Comparison of ENCODE assay signal across 18 cellular contexts in the genomic region with DNA sequence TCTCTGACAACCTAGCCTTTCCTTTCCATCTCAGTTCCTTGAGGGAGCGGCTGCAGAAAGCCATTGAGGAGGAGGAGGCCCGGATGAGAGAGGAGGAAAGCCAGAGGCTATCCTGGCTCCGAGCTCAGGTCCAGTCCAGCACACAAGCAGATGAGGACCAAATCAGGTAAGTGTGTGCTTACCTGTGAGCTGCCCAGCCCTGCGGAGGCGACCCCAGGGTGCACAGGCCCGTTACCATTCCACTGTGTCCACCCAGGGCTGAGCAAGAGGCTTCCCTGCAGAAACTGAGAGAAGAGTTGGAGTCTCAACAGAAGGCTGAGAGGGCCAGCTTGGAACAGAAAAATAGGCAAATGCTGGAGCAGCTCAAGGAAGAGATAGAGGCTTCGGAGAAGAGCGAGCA.
A peak's percentile ranks its signal among the peaks of the same experiment; 100 is the strongest.
DNase-seq lines count a peak whose midpoint lies in the region; ATAC-seq and TF ChIP-seq lines count a peak whose summit lies in the region.
"Had no signal": no experiment of that assay in that cellular context is flagged by ENCODE, and none has a peak within 500 bp of the region (broad histone marks: within the 10 kb centered on the region; RNA-seq: fewer than 3 reads in every experiment).

No MANE protein-coding gene starts in this region.

- no peak overlapping the region for H2BK12ac ChIP-seq in neuronal stem cell (ENCODE audit: low read length)

- H3K27me3 Mint-ChIP-seq in endothelial cell (ENCODE audit: unreplicated experiment) = peaks cover 3% of the 10 kb centered on the region
- H3K27me3 Mint-ChIP-seq in stimulated activated naive B cell treated with anti-CD40 and anti-IgM and Interleukin-4, amounts not matched to agents 10 μg/mL and 1 μg/mL and 100 μg/mL, for 72 hours = no peaks in the 10 kb centered on the region
- H3K27me3 Mint-ChIP-seq: B cell; CD4-positive, alpha-beta memory T cell had no signal

- H3K27me3 ChIP-seq in right atrium auricular region = no peaks in the 10 kb centered on the region
- no peaks in the 10 kb centered on the region for H3K27me3 ChIP-seq in neuronal stem cell (ENCODE audit: control insufficient read depth in 3 of 3, insufficient read depth in 3 of 3, low read depth in 1 of 3, low read length in 3 of 3)
- H3K27me3 ChIP-seq in SJCRH30 = no peaks in the 10 kb centered on the region

- H3K4ac ChIP-seq in neuronal stem cell (ENCODE audit: low read length) = no peak overlapping the region

- H3K4me1 ChIP-seq in right atrium auricular region (no peaks in the 10 kb centered on the region), neuronal stem cell (ENCODE audit: control insufficient read depth in 2 of 2, insufficient read depth in 1 of 2, low read depth in 1 of 2, low read length in 2 of 2) (no peaks in the 10 kb centered on the region), SJCRH30 (no peaks in the 10 kb centered on the region)

- intact Hi-C loops in cardiac septum (cut with DNase I) = no loop called here

- H3K27ac Mint-ChIP-seq in endothelial cell (ENCODE audit: unreplicated experiment) = no peak overlapping the region
- peak overlapping the region; percentile 48 for H3K27ac Mint-ChIP-seq in stimulated activated naive B cell treated with anti-CD40 and anti-IgM and Interleukin-4, amounts not matched to agents 10 μg/mL and 1 μg/mL and 100 μg/mL, for 72 hours
- H3K27ac Mint-ChIP-seq: B cell, HFFc6 had no signal

- H3K14ac ChIP-seq in neuronal stem cell (ENCODE audit: low read length) = no peak overlapping the region

- no peaks in the 10 kb centered on the region for H3K9me3 Mint-ChIP-seq in endothelial cell (ENCODE audit: unreplicated experiment)
- no peaks in the 10 kb centered on the region for H3K9me3 Mint-ChIP-seq in stimulated activated naive B cell treated with anti-CD40 and anti-IgM and Interleukin-4, amounts not matched to agents 10 μg/mL and 1 μg/mL and 100 μg/mL, for 72 hours
- H3K9me3 Mint-ChIP-seq: CD4-positive, alpha-beta memory T cell; HFFc6 had no signal

- H2BK120ac ChIP-seq in neuronal stem cell (ENCODE audit: low read depth, low read length) = no peak overlapping the region

- H3K36me3 ChIP-seq in right atrium auricular region (peaks cover 65% of the 10 kb centered on the region), neuronal stem cell (replicated peaks in 1 of 2; ENCODE audit: control insufficient read depth in 2 of 2, insufficient read depth in 2 of 2, low read length in 2 of 2) (peaks cover 36 to 93% of the 10 kb centered on the region in 2 donors), SJCRH30 (no peaks in the 10 kb centered on the region; the same call in 1 of the 2 replicates)

- H3K23ac ChIP-seq in neuronal stem cell (ENCODE audit: low read depth, low read length, poor library complexity) = peak overlapping the region; percentile 13

- H3K9ac ChIP-seq in neuronal stem cell (ENCODE audit: low read depth, low read length, poor library complexity) = no peak overlapping the region

- no peaks in the 10 kb centered on the region for H3K9me3 ChIP-seq in right atrium auricular region
- no peaks in the 10 kb centered on the region for H3K9me3 ChIP-seq in neuronal stem cell (replicated peaks in 1 of 2; ENCODE audit: control insufficient read depth in 2 of 2, insufficient read depth in 1 of 2, low read depth in 1 of 2, low read length in 2 of 2)
- no peaks in the 10 kb centered on the region for H3K9me3 ChIP-seq in SJCRH30 (replicated peaks)

- no peak overlapping the region for H3K27ac ChIP-seq in right atrium auricular region
- no peak overlapping the region for H3K27ac ChIP-seq in neuronal stem cell (replicated peaks; ENCODE audit: low read length)
- no peak overlapping the region for H3K27ac ChIP-seq in SJCRH30

- no CpG with 5 or more reads among the region's 8 CpGs for WGBS in neuronal stem cell (ENCODE audit: extremely low coverage in 2 of 2, insufficient read length in 2 of 2, insufficient replicate concordance in 1 of 2), 2 donors

- H2AFZ ChIP-seq in neuronal stem cell (ENCODE audit: low read length) = no peak overlapping the region

- H3K79me1 ChIP-seq in neuronal stem cell (ENCODE audit: low read depth, low read length) = no peaks in the 10 kb centered on the region

- H3K4me3 ChIP-seq in right atrium auricular region (no peak overlapping the region), neuronal stem cell (ENCODE audit: low read length in 2 of 2) (no peak overlapping the region), SJCRH30 (no peak overlapping the region)

- H3K4me2 ChIP-seq in neuronal stem cell (ENCODE audit: insufficient read depth, low read length, poor library complexity, severe bottlenecking) = no peak overlapping the region

- H4K8ac ChIP-seq in neuronal stem cell (ENCODE audit: low read depth, low read length) = no peak overlapping the region

- H2AK5ac ChIP-seq in neuronal stem cell (ENCODE audit: low read depth, low read length) = no peak overlapping the region

- no peak overlapping the region for H3K18ac ChIP-seq in neuronal stem cell (ENCODE audit: low read length)

- no peak overlapping the region for H2BK5ac ChIP-seq in neuronal stem cell (ENCODE audit: low read length)

- no peak overlapping the region for H4K91ac ChIP-seq in neuronal stem cell (ENCODE audit: low read depth, low read length, poor library complexity)

- no peak overlapping the region for H2BK15ac ChIP-seq in neuronal stem cell (ENCODE audit: low read length)

- DNase-seq in cardiac septum (ENCODE audit: low spot score) = peak; percentile 59
- no peak for DNase-seq in right atrium auricular region (ENCODE audit: low spot score)
- DNase-seq in endothelial cell (ENCODE audit: low spot score) = no peak
- no peak for DNase-seq in neuronal stem cell (ENCODE audit: low spot score)
- DNase-seq in stimulated activated naive B cell treated with anti-CD40 and anti-IgM and Interleukin-4, amounts not matched to agents 10 μg/mL and 1 μg/mL and 100 μg/mL, for 72 hours = no peak
- DNase-seq in SJCRH30 = no peak
- no peak for DNase-seq in COLO668 (lab: John Stamatoyannopoulos, UW; ENCODE audit: unreplicated experiment)
- DNase-seq: C1 segment of cervical spinal cord; CD4-positive, alpha-beta memory T cell; COR-L47; DMS153; DMS79 treated with DMSO at 0.1 percent for 48 hours; EL; GOT3; HCEC 1CT; HFFc6 had no signal

- H3K4me3 Mint-ChIP-seq in endothelial cell (ENCODE audit: unreplicated experiment) = peak overlapping the region; percentile 66
- no peak overlapping the region for H3K4me3 Mint-ChIP-seq in stimulated activated naive B cell treated with anti-CD40 and anti-IgM and Interleukin-4, amounts not matched to agents 10 μg/mL and 1 μg/mL and 100 μg/mL, for 72 hours
- H3K4me3 Mint-ChIP-seq: B cell; CD4-positive, alpha-beta memory T cell; HFFc6 had no signal

- no peak for ATAC-seq in stimulated activated naive B cell treated with anti-CD40 and anti-IgM and Interleukin-4, amounts not matched to agents 10 μg/mL and 1 μg/mL and 100 μg/mL, for 72 hours (replicated peaks)
- ATAC-seq in GM18868 (IDR thresholded peaks at IDR 0.05; ENCODE audit: unreplicated experiment) = no peak

- TF ChIP-seq CTCF in right atrium auricular region (IDR thresholded peaks at IDR 0.05) (no peak), endothelial cell (IDR thresholded peaks at IDR 0.05; ENCODE audit: unreplicated experiment) (no peak)

- H3K36me3 Mint-ChIP-seq in endothelial cell (ENCODE audit: low read depth, unreplicated experiment) = peaks cover 39% of the 10 kb centered on the region
- peaks cover 56 to 82% of the 10 kb centered on the region in 2 donors for H3K36me3 Mint-ChIP-seq in stimulated activated naive B cell treated with anti-CD40 and anti-IgM and Interleukin-4, amounts not matched to agents 10 μg/mL and 1 μg/mL and 100 μg/mL, for 72 hours

- H3K4me1 Mint-ChIP-seq in endothelial cell (ENCODE audit: unreplicated experiment) = no peaks in the 10 kb centered on the region
- H3K4me1 Mint-ChIP-seq in stimulated activated naive B cell treated with anti-CD40 and anti-IgM and Interleukin-4, amounts not matched to agents 10 μg/mL and 1 μg/mL and 100 μg/mL, for 72 hours = no peaks in the 10 kb centered on the region
- H3K4me1 Mint-ChIP-seq: B cell had no signal
